22 cellular contexts compared by ENCODE assay signal in genomic region chr11:69594481-69594880, GRCh38. TPM values are rescaled to one million over a fixed set of nuclear protein-coding genes. Genes with fewer than 3 reads are reported as not detected.
DNase-seq lines count a peak whose midpoint lies in the region; ATAC-seq and TF ChIP-seq lines count a peak whose summit lies in the region.
"Had no signal": no experiment of that assay in that cellular context is flagged by ENCODE, and none has a peak within 500 bp of the region (broad histone marks: within the 10 kb centered on the region; RNA-seq: fewer than 3 reads in every experiment).

No MANE protein-coding gene starts in this region.

- H2AK9ac ChIP-seq in IMR-90 (replicated peaks; ENCODE audit: low read depth, low read length, poor library complexity): no peak overlapping the region

- TF ChIP-seq CTCF in IMR-90 (conservative IDR thresholded peaks at IDR 0.05; ENCODE audit: low read depth, low read length) (no peak), NB4 (IDR thresholded peaks at IDR 0.05; ENCODE audit: low read depth, low read length) (no peak), coronary artery (IDR thresholded peaks at IDR 0.05) (no peak), SK-N-SH (IDR thresholded peaks at IDR 0.05) (no peak)

- POLR2A ChIA-PET in IMR-90 (lab: Charles Lee; ENCODE audit: unreplicated experiment) (no interaction called here), SK-N-SH (lab: Yijun Ruan, JAX) (no interaction called here)

- H3K4me3 ChIP-seq in IMR-90 (ENCODE audit: insufficient read depth, low read depth, low read length): no peak overlapping the region
- H3K4me3 ChIP-seq in NB4 (ENCODE audit: low read depth, low read length): no peak overlapping the region
- no peak overlapping the region for H3K4me3 ChIP-seq in coronary artery
- H3K4me3 ChIP-seq in SK-N-SH (ENCODE audit: low read depth in 2 of 2, low read length in 1 of 2): no peak overlapping the region
- H3K4me3 ChIP-seq: GM23248 had no signal

- H3K36me3 ChIP-seq in IMR-90 (ENCODE audit: control insufficient read depth, insufficient read depth, low read length) (no peaks in the 10 kb centered on the region), SK-N-SH (replicated peaks in 1 of 2; ENCODE audit: control insufficient read depth in 1 of 2, insufficient read depth in 2 of 2, low read length in 1 of 2) (no peaks in the 10 kb centered on the region)

- H3K9me3 ChIP-seq in IMR-90 (ENCODE audit: control insufficient read depth, insufficient read depth, low read length): peaks cover 2% of the 10 kb centered on the region; the same call in 1 of the 2 replicates
- H3K9me3 ChIP-seq in SK-N-SH: no peaks in the 10 kb centered on the region

- no peak for TF ChIP-seq EP300 in SK-N-SH (IDR thresholded peaks at IDR 0.05; ENCODE audit: borderline replicate concordance in 1 of 2, low read depth in 1 of 2, low read length in 1 of 2)

- no peak overlapping the region for H3K18ac ChIP-seq in IMR-90 (ENCODE audit: low read depth, low read length)

- peak overlapping the region; percentile 14 for H2AFZ ChIP-seq in IMR-90 (replicated peaks; ENCODE audit: low read length, poor library complexity)
- no peak overlapping the region for H2AFZ ChIP-seq in SK-N-SH (ENCODE audit: low read depth)
- H2AFZ ChIP-seq: GM23248 had no signal

- no peak overlapping the region for H2BK5ac ChIP-seq in IMR-90 (ENCODE audit: low read depth, low read length, poor library complexity, severe bottlenecking)

- peaks cover 5% of the 10 kb centered on the region for H3F3A ChIP-seq in SK-N-SH (replicated peaks; ENCODE audit: insufficient read depth)

- no peaks in the 10 kb centered on the region for H3K79me1 ChIP-seq in IMR-90 (ENCODE audit: low read depth in 1 of 2, low read length in 2 of 2)

- no peak overlapping the region for H2AK5ac ChIP-seq in IMR-90 (ENCODE audit: low read depth, low read length)

- H3K4me1 ChIP-seq in IMR-90 (ENCODE audit: control insufficient read depth, insufficient read depth, low read length): no peaks in the 10 kb centered on the region
- H3K4me1 ChIP-seq in SK-N-SH (ENCODE audit: control insufficient read depth in 1 of 2, insufficient read depth in 2 of 2, low read depth in 1 of 2, low read length in 1 of 2): peaks cover 0 to 8% of the 10 kb centered on the region in 2 experiments; a peak in 1 of 4 replicates

- ATAC-seq in IMR-90 (ENCODE audit: low read depth) (no peak), GM21423 (IDR thresholded peaks at IDR 0.05; ENCODE audit: unreplicated experiment) (no peak)
- ATAC-seq: Panc1 had no signal

- no peak overlapping the region for H2BK15ac ChIP-seq in IMR-90 (ENCODE audit: low read depth, low read length)

- no peak overlapping the region for H4K8ac ChIP-seq in IMR-90 (ENCODE audit: low read depth in 2 of 2, low read length in 2 of 2)

- TF ChIP-seq RAD21 in IMR-90 (IDR thresholded peaks at IDR 0.05; ENCODE audit: low read length) (no peak), SK-N-SH (IDR thresholded peaks at IDR 0.05; ENCODE audit: low read length) (no peak)

- no peak overlapping the region for H4K91ac ChIP-seq in IMR-90 (ENCODE audit: insufficient read depth, low read depth, low read length)

- no peaks in the 10 kb centered on the region for H3K9me2 ChIP-seq in SK-N-SH

- H3K56ac ChIP-seq in IMR-90 (ENCODE audit: extremely low read depth, insufficient read depth, low read length): no peak overlapping the region

- no peak overlapping the region for H3K27ac ChIP-seq in IMR-90 (ENCODE audit: insufficient read depth, low read length)
- no peak overlapping the region for H3K27ac ChIP-seq in coronary artery
- no peak overlapping the region for H3K27ac ChIP-seq in SK-N-SH (ENCODE audit: low read depth in 2 of 2, low read length in 1 of 2)
- H3K27ac ChIP-seq: GM23248, RWPE1 had no signal

- no TSS peak for BruUV-seq in IMR-90 (replicated peaks; lab: Mats Ljungman, UMichigan)

- H3K9ac ChIP-seq in IMR-90 (ENCODE audit: low read depth, low read length) (no peak overlapping the region), SK-N-SH (no peak overlapping the region)
- H3K9ac ChIP-seq: GM23248 had no signal

- H3K4me2 ChIP-seq in IMR-90 (ENCODE audit: low read depth, low read length): no peak overlapping the region
- no peak overlapping the region for H3K4me2 ChIP-seq in SK-N-SH

- WGBS in IMR-90 (ENCODE audit: extremely low coverage in 2 of 2, insufficient read length in 1 of 2), 2 experiments: 100% methylated on average over 2 of the region's 11 CpGs; no CpG with 5 or more reads in 1 of the 2 experiments
- 83% methylated on average over 6 of the region's 11 CpGs for WGBS in SK-N-SH (ENCODE audit: low lambda C conversion rate)

- no peaks in the 10 kb centered on the region for H4K20me1 ChIP-seq in IMR-90 (ENCODE audit: insufficient read depth, low read length)
- no peaks in the 10 kb centered on the region for H4K20me1 ChIP-seq in SK-N-SH (ENCODE audit: insufficient read depth)

- in situ Hi-C loops in IMR-90 (cut with MboI; ENCODE audit: low sequenced_read_pairs): no loop called here

- no peak overlapping the region for H3K4ac ChIP-seq in IMR-90 (ENCODE audit: low read depth, low read length)

- no peak overlapping the region for H3K14ac ChIP-seq in IMR-90 (replicated peaks; ENCODE audit: low read depth, low read length)

- no peak overlapping the region for H2BK120ac ChIP-seq in IMR-90 (ENCODE audit: low read depth, low read length)

- no peak overlapping the region for H2BK20ac ChIP-seq in IMR-90 (ENCODE audit: low read depth, low read length)

- dilution Hi-C loops in IMR-90 (cut with HindIII; ENCODE audit: low sequenced_read_pairs, unreplicated experiment): no loop called here

- CTCF ChIA-PET in IMR-90 (lab: Yijun Ruan, JAX) (interaction anchor here (0.6 kb wide), 1 partner anchor 505 kb away, joined by 3 read pairs; no protein-coding TSS in a partner anchor), SK-N-SH (lab: Yijun Ruan, JAX) (no interaction called here)

- H3K79me2 ChIP-seq in SK-N-SH (ENCODE audit: insufficient read depth): no peaks in the 10 kb centered on the region

- TF ChIP-seq POLR2A in IMR-90 (IDR thresholded peaks at IDR 0.05; ENCODE audit: low read depth, low read length): no peak
- no peak for TF ChIP-seq POLR2A in NB4 (IDR thresholded peaks at IDR 0.05; ENCODE audit: extremely low read depth, insufficient read length)

- intact Hi-C loops in IMR-90 (cut with micrococcal nuclease): no loop called here

- no peak overlapping the region for H3K23ac ChIP-seq in IMR-90 (ENCODE audit: low read depth, low read length)

- no peak overlapping the region for H4K5ac ChIP-seq in IMR-90 (ENCODE audit: low read depth, low read length)

- no peak for DNase-seq in IMR-90
- peak; percentile 47 for DNase-seq in NB4 (ENCODE audit: low read depth)
- peak; percentile 31 for DNase-seq in coronary artery (ENCODE audit: low spot score)
- DNase-seq in pons (ENCODE audit: low spot score): peak; percentile 9
- DNase-seq in activated effector memory CD4-positive, alpha-beta T cell treated with Interleukin-2 at 50 U/mL for 16 hours: no peak
- DNase-seq in SK-N-SH: no peak
- DNase-seq: CD4-positive, CD25-positive, alpha-beta regulatory T cell; DMS153; GM23248; H9; KBM-7; NCI-H1092 treated with DMSO at 0.1 percent for 48 hours; NCI-H1436 treated with DMSO at 0.1 percent for 48 hours; NCI-H187 treated with DMSO at 0.1 percent for 48 hours; NCI-H2171 treated with DMSO at 0.1 percent for 48 hours; NCI-H524 treated with DMSO at 0.1 percent for 48 hours; NCI-H774; NK-92 treated with Interleukin-12 subunit alpha and Interleukin-12 subunit beta, amount 100 ng/mL, for 24 hours; SHP77 treated with DMSO at 0.1 percent for 48 hours had no signal

- H3K27me3 ChIP-seq in IMR-90 (ENCODE audit: control insufficient read depth, insufficient read depth, low read length) (no peaks in the 10 kb centered on the region), SK-N-SH (ENCODE audit: insufficient read depth) (no peaks in the 10 kb centered on the region)

- peaks cover 5% of the 10 kb centered on the region for H3K9me1 ChIP-seq in IMR-90 (ENCODE audit: insufficient read depth, low read length)

TF ChIP-seq in IMR-90, 13 proteins besides CTCF, POLR2A, EP300 and RAD21 (continues in another document):
- TF ChIP-seq SMC3 (IDR thresholded peaks at IDR 0.05; ENCODE audit: low read depth, low read length) (no peak), BHLHE40 (IDR thresholded peaks at IDR 0.05; ENCODE audit: low read depth, low read length) (no peak), FOS (IDR thresholded peaks at IDR 0.05; ENCODE audit: low read depth, low read length) (no peak), CEBPB (IDR thresholded peaks at IDR 0.05; ENCODE audit: low read depth, low read length) (no peak), CHD1 (IDR thresholded peaks at IDR 0.05; ENCODE audit: low read depth, low read length) (no peak), MAFK (IDR thresholded peaks at IDR 0.05; ENCODE audit: low read depth, low read length) (no peak), RFX5 (IDR thresholded peaks at IDR 0.05; ENCODE audit: low read depth, low read length) (no peak), MAZ (IDR thresholded peaks at IDR 0.05; ENCODE audit: borderline replicate concordance, low read depth, low read length) (no peak), MXI1 (IDR thresholded peaks at IDR 0.05; ENCODE audit: borderline replicate concordance, low read depth, low read length) (no peak), NFE2L2 (IDR thresholded peaks at IDR 0.05; ENCODE audit: low read depth, low read length) (no peak)

TF ChIP-seq in SK-N-SH, 30 proteins besides CTCF, POLR2A, EP300 and RAD21 (continues in another document):
- TF ChIP-seq, protein P1, sequence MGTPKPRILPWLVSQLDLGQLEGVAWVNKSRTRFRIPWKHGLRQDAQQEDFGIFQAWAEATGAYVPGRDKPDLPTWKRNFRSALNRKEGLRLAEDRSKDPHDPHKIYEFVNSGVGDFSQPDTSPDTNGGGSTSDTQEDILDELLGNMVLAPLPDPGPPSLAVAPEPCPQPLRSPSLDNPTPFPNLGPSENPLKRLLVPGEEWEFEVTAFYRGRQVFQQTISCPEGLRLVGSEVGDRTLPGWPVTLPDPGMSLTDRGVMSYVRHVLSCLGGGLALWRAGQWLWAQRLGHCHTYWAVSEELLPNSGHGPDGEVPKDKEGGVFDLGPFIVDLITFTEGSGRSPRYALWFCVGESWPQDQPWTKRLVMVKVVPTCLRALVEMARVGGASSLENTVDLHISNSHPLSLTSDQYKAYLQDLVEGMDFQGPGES (IDR thresholded peaks at IDR 0.05; ENCODE audit: low read depth, low read length): no peak
- no peak for TF ChIP-seq RCOR1 (IDR thresholded peaks at IDR 0.05; ENCODE audit: low read length)

RNA-seq across cellular contexts. Expression of gene CCND1, which starts 46.5 kb away (rescaled TPM):
- total RNA-seq in IMR-90 (2012; rRNA removed): 717 and 748 TPM in 2 replicates
- 481 and 872 TPM in 2 replicates for polyA plus RNA-seq in IMR-90 (2012; rRNA removed)
- polyA plus RNA-seq in IMR-90 (2012; cell fraction: cytosol; rRNA removed): 498 and 688 TPM in 2 replicates
- polyA plus RNA-seq in IMR-90 (2012; cell fraction: nucleus; rRNA removed; ENCODE audit: low replicate concordance): 405 and 823 TPM in 2 replicates
- 242 and 285 TPM in 2 replicates for polyA plus RNA-seq in SK-N-SH (2012; rRNA removed)
- 196 and 213 TPM in 2 replicates for polyA plus RNA-seq in SK-N-SH (2012; cell fraction: cytosol; rRNA removed)
- polyA plus RNA-seq in SK-N-SH (2012; cell fraction: nucleus; rRNA removed): 319 and 430 TPM in 2 replicates

Comparison
In these comparisons a context has a peak if more than half of its experiments do, and no peak if none do; other contexts are left out.
1. DNase-seq: peak in NB4 (single experiment), coronary artery (single experiment) and pons (single experiment); none in IMR-90 (single experiment), activated effector memory CD4-positive, alpha-beta T cell treated with Interleukin-2 at 50 U/mL for 16 hours (single experiment) and SK-N-SH (single experiment).